Comparison of ENCODE assay signal across 12 cellular contexts in genomic region chr9:114290561-114290986, GRCh38. TPM values are rescaled to one million over a fixed set of nuclear protein-coding genes. Genes with fewer than 3 reads are reported as not detected.
DNase-seq lines count a peak whose midpoint lies in the region; ATAC-seq and TF ChIP-seq lines count a peak whose summit lies in the region.
"Had no signal": no experiment of that assay in that cellular context is flagged by ENCODE, and none has a peak within 500 bp of the region (broad histone marks: within the 10 kb centered on the region; RNA-seq: fewer than 3 reads in every experiment).

No MANE protein-coding gene starts in this region.

- DNase-seq in HCT116 (ENCODE audit: low read depth, low spot score): no peak
- DNase-seq in T-helper 17 cell: no peak
- peak; percentile 18 for DNase-seq in left ventricle myocardium superior
- no peak for DNase-seq in trophoblast cell
- DNase-seq in HCEC 1CT: no peak

- no TSS peak for BruUV-seq in HCT116 (replicated peaks; lab: Mats Ljungman, UMichigan)

- CTCF ChIA-PET in HCT116 (lab: Charles Lee): interaction anchor here (1.0 to 5.4 kb wide), 15 partner anchors 9 to 609 kb away, joined by 3 to 120 read pairs (median 4); partner anchors contain the start of gene COL27A1

- no peak overlapping the region for H3K4ac ChIP-seq in trophoblast cell (ENCODE audit: low read depth, low read length)

- H3K27ac Mint-ChIP-seq in T-helper 17 cell: peak overlapping the region; percentile 67

- TF ChIP-seq CTCF in HCT116 (IDR thresholded peaks at IDR 0.05 in 2 of 3, conservative IDR thresholded peaks at IDR 0.05 in 1 of 3; ENCODE audit: borderline replicate concordance in 1 of 3, insufficient read depth in 1 of 3, low read depth in 2 of 3, low read length in 2 of 3): no peak

- peak; percentile 43 for ATAC-seq in HCT116
- peak; percentile 25 for ATAC-seq in T-helper 17 cell
- peak; percentile 21 for ATAC-seq in left ventricle myocardium superior
- ATAC-seq in GM21360 (IDR thresholded peaks at IDR 0.05; ENCODE audit: unreplicated experiment): no peak
- ATAC-seq in HG02840 (IDR thresholded peaks at IDR 0.05; ENCODE audit: low FRiP score, unreplicated experiment): no peak

- TF ChIP-seq POLR2A in HCT116 (IDR thresholded peaks at IDR 0.05; ENCODE audit: borderline replicate concordance, extremely low read depth, insufficient read depth, insufficient read length): no peak

- H3K27me3 ChIP-seq in HCT116 (ENCODE audit: insufficient read depth, low read length): no peaks in the 10 kb centered on the region
- H3K27me3 ChIP-seq in trophoblast cell (ENCODE audit: insufficient read depth, low read length): no peaks in the 10 kb centered on the region

- no peak overlapping the region for H2BK120ac ChIP-seq in trophoblast cell (ENCODE audit: insufficient read depth, low read length, poor library complexity)

- no peak overlapping the region for H3K18ac ChIP-seq in trophoblast cell (ENCODE audit: low read length)

- H3K27ac ChIP-seq in HCT116 (ENCODE audit: low read depth, low read length) (no peak overlapping the region), trophoblast cell (ENCODE audit: low read depth, low read length) (no peak overlapping the region)

- peaks cover 6% of the 10 kb centered on the region for H3K36me3 Mint-ChIP-seq in T-helper 17 cell (ENCODE audit: low read depth)

- no peak overlapping the region for H4K12ac ChIP-seq in trophoblast cell (ENCODE audit: low read depth, low read length)

- H3K4me2 ChIP-seq in HCT116 (ENCODE audit: low read length): no peak overlapping the region
- no peak overlapping the region for H3K4me2 ChIP-seq in trophoblast cell (ENCODE audit: low read length)

- intact Hi-C loops in HCT116 (cut with micrococcal nuclease): loop anchor here (5.0 kb wide), 1 partner anchor 553 kb away; no protein-coding TSS in a partner anchor
- intact Hi-C loops in left ventricle myocardium superior (cut with micrococcal nuclease): loop anchor here (10.0 kb wide), 1 partner anchor 186 kb away; no protein-coding TSS in a partner anchor

- H3K4me3 ChIP-seq in HCT116 (replicated peaks in 1 of 2; ENCODE audit: low read depth in 1 of 2, low read length in 2 of 2): no peak overlapping the region
- no peak overlapping the region for H3K4me3 ChIP-seq in trophoblast cell (ENCODE audit: low read depth, low read length)

- H3K36me3 ChIP-seq in HCT116 (ENCODE audit: control insufficient read depth in 1 of 2, insufficient read depth in 2 of 2, low read length in 2 of 2): 0 out of 4 replicates have a peak, but pooled peaks cover 0 to 8% of the 10 kb centered on the region in 2 experiments
- H3K36me3 ChIP-seq in trophoblast cell (ENCODE audit: control insufficient read depth in 1 of 2, insufficient read depth in 2 of 2, low read length in 2 of 2): peaks cover 17 to 26% of the 10 kb centered on the region in 2 experiments

- H4K20me1 ChIP-seq in HCT116 (ENCODE audit: insufficient read depth): no peaks in the 10 kb centered on the region

- H3K4me1 ChIP-seq in HCT116 (ENCODE audit: control insufficient read depth in 1 of 2, insufficient read depth in 2 of 2, low read length in 2 of 2) (no peaks in the 10 kb centered on the region), trophoblast cell (ENCODE audit: control insufficient read depth in 1 of 2, insufficient read depth in 2 of 2, low read length in 2 of 2) (peaks cover 16% of the 10 kb centered on the region in 2 experiments)

- peaks cover 7% of the 10 kb centered on the region for H3K27me3 Mint-ChIP-seq in T-helper 17 cell

- H4K8ac ChIP-seq in trophoblast cell (ENCODE audit: low read depth, low read length): no peak overlapping the region

- H3K4me1 Mint-ChIP-seq in T-helper 17 cell: peaks cover 4% of the 10 kb centered on the region

- H3K9me3 ChIP-seq in HCT116 (ENCODE audit: control insufficient read depth in 1 of 2, insufficient read depth in 1 of 2, low read depth in 1 of 2, low read length in 2 of 2) (no peaks in the 10 kb centered on the region), T-helper 17 cell (ENCODE audit: control insufficient read depth, low read length, poor library complexity, severe bottlenecking) (peaks cover 3% of the 10 kb centered on the region), trophoblast cell (ENCODE audit: insufficient read depth, low read depth, low read length) (peaks cover 2% of the 10 kb centered on the region)

- peaks cover 17% of the 10 kb centered on the region for H3K79me1 ChIP-seq in trophoblast cell (ENCODE audit: low read length)

- no peak overlapping the region for H3K9ac ChIP-seq in HCT116 (ENCODE audit: low read length)
- H3K9ac ChIP-seq in trophoblast cell (ENCODE audit: low read length): no peak overlapping the region

- H3K79me2 ChIP-seq in HCT116 (ENCODE audit: insufficient read depth, low read length) (no peaks in the 10 kb centered on the region), trophoblast cell (ENCODE audit: control insufficient read depth, insufficient read depth, low read length, poor library complexity) (no peaks in the 10 kb centered on the region)

- H2BK12ac ChIP-seq in trophoblast cell (ENCODE audit: low read length): peak overlapping the region; percentile 29

- H4K91ac ChIP-seq in trophoblast cell (ENCODE audit: low read depth, low read length): peak overlapping the region; percentile 30

- no CpG with 5 or more reads among the region's 7 CpGs for WGBS in trophoblast cell (ENCODE audit: extremely low coverage, insufficient coverage, insufficient read length)

- no peak overlapping the region for H3K4me3 Mint-ChIP-seq in T-helper 17 cell
- H3K4me3 Mint-ChIP-seq: activated T-cell treated with anti-CD3 and anti-CD28 coated beads, Interleukin-2, amount 50 U/mL, for 4 hours; neural crest cell had no signal

- H2AFZ ChIP-seq in HCT116 (ENCODE audit: low read depth, low read length, poor library complexity, severe bottlenecking): no peak overlapping the region
- no peak overlapping the region for H2AFZ ChIP-seq in trophoblast cell (ENCODE audit: insufficient read depth, low read length, poor library complexity)

- no peak overlapping the region for H2AK5ac ChIP-seq in trophoblast cell (ENCODE audit: low read length)

- RAD21 ChIA-PET in HCT116 (lab: Charles Lee; ENCODE audit: low non-redundant PET in 1 of 2, low total read pairs in 2 of 2, uncharacterized antibody in 2 of 2, unreplicated experiment in 2 of 2): interaction anchor here (1.0 to 2.5 kb wide), 9 partner anchors 11 to 208 kb away, joined by 3 to 19 read pairs (median 4); partner anchors contain the start of gene COL27A1 (in 1 of the 2)

- POLR2A ChIA-PET in HCT116 (lab: Charles Lee): no interaction called here

- no peak overlapping the region for H3K14ac ChIP-seq in trophoblast cell (ENCODE audit: low read length)

- TF ChIP-seq RAD21 in HCT116 (IDR thresholded peaks at IDR 0.05; ENCODE audit: low read depth): no peak

- no peaks in the 10 kb centered on the region for H3K9me2 ChIP-seq in HCT116 (ENCODE audit: insufficient read depth)

- no peak overlapping the region for H2BK5ac ChIP-seq in trophoblast cell (ENCODE audit: low read depth, low read length, poor library complexity)

- H3K23ac ChIP-seq in trophoblast cell (ENCODE audit: low read length): no peak overlapping the region

TF ChIP-seq in HCT116, 20 proteins besides CTCF, POLR2A, EP300 and RAD21:
- no peak for TF ChIP-seq EZH2 (IDR thresholded peaks at IDR 0.05)
- TF ChIP-seq SP1 (IDR thresholded peaks at IDR 0.05; ENCODE audit: low read depth): no peak
TF ChIP-seq in HCT116: peak in this region for 0.

RNA-seq across cellular contexts. Expression of gene ORM1, which starts 32.3 kb away (rescaled TPM):
- 5.6 TPM for total RNA-seq in HCT116 (2021; ENCODE audit: unreplicated experiment)
- 0.46 and 0.51 TPM in 2 replicates for polyA plus RNA-seq in HCT116 (2012)
- not detected for total RNA-seq in T-helper 17 cell
- not detected for total RNA-seq in left ventricle myocardium superior
- polyA plus RNA-seq in trophoblast cell (2013): 0.07 and 0.08 TPM in 2 replicates
- total RNA-seq: dermis microvascular lymphatic vessel endothelial cell, HT-29, lung microvascular endothelial cell, neural crest cell had no signal

RNA-seq across cellular contexts. Expression of gene ORM2, which starts 39.1 kb away (rescaled TPM):
- total RNA-seq in HCT116 (2021; ENCODE audit: unreplicated experiment): 0.59 TPM
- 0.19 and 0.34 TPM in 2 replicates for polyA plus RNA-seq in HCT116 (2012)
- not detected for total RNA-seq in T-helper 17 cell
- not detected for total RNA-seq in left ventricle myocardium superior
- 0.08 TPM in 1 of 2 replicates, not detected in the other for polyA plus RNA-seq in trophoblast cell (2013)
- total RNA-seq: dermis microvascular lymphatic vessel endothelial cell, HT-29, lung microvascular endothelial cell, neural crest cell had no signal

Comparison
In these comparisons a context has a peak if more than half of its experiments do, and no peak if none do; other contexts are left out.
1. ATAC-seq: peak in HCT116 (single experiment), T-helper 17 cell (single experiment) and left ventricle myocardium superior (single experiment); none in GM21360 (single experiment) and HG02840 (single experiment).